11 cellular contexts compared by ENCODE assay signal in genomic region chr3:171860830-171861535, GRCh38. TPM values are rescaled to one million over a fixed set of nuclear protein-coding genes. Genes with fewer than 3 reads are reported as not detected.
DNase-seq lines count a peak whose midpoint lies in the region; ATAC-seq and TF ChIP-seq lines count a peak whose summit lies in the region.
"Had no signal": no experiment of that assay in that cellular context is flagged by ENCODE, and none has a peak within 500 bp of the region (broad histone marks: within the 10 kb centered on the region; RNA-seq: fewer than 3 reads in every experiment).

No MANE protein-coding gene starts in this region.

- H3K36me3 ChIP-seq in right lobe of liver (no peaks in the 10 kb centered on the region), tibial artery (no peaks in the 10 kb centered on the region)

- WGBS in right lobe of liver (ENCODE audit: insufficient coverage, low coverage, low lambda C conversion rate, missing lambda C conversion rate) = 44% methylated on average over 4 of the region's 6 CpGs

- H3K27me3 Mint-ChIP-seq in chondrocyte (ENCODE audit: low read depth) = no peaks in the 10 kb centered on the region
- H3K27me3 Mint-ChIP-seq: activated T-helper 17 cell treated with anti-CD3 and anti-CD28 coated beads, Interleukin-2, amount 50 U/mL, for 72 hours; dendritic cell treated with granulocyte-macrophage colony-stimulating factor and Interleukin-4, amounts not matched to agents 40 ng/mL and 50 ng/mL, for 4 days had no signal

- no peaks in the 10 kb centered on the region for H3K9me3 Mint-ChIP-seq in chondrocyte (ENCODE audit: low read depth)
- H3K9me3 Mint-ChIP-seq: activated T-helper 17 cell treated with anti-CD3 and anti-CD28 coated beads, Interleukin-2, amount 50 U/mL, for 72 hours; dendritic cell treated with granulocyte-macrophage colony-stimulating factor and Interleukin-4, amounts not matched to agents 40 ng/mL and 50 ng/mL, for 4 days had no signal

- H3K4me3 Mint-ChIP-seq in chondrocyte (ENCODE audit: unreplicated experiment) = no peak overlapping the region
- H3K4me3 Mint-ChIP-seq: activated T-helper 17 cell treated with anti-CD3 and anti-CD28 coated beads, Interleukin-2, amount 50 U/mL, for 72 hours; dendritic cell treated with granulocyte-macrophage colony-stimulating factor and Interleukin-4, amounts not matched to agents 40 ng/mL and 50 ng/mL, for 4 days had no signal

- H3K27me3 ChIP-seq in right lobe of liver (no peaks in the 10 kb centered on the region), tibial artery (no peaks in the 10 kb centered on the region)

- peak; percentile 36 to 71 (median 50) for ATAC-seq in right lobe of liver
- no peak for ATAC-seq in HG03025 (IDR thresholded peaks at IDR 0.05; ENCODE audit: low FRiP score, unreplicated experiment)
- ATAC-seq: activated T-helper 17 cell treated with anti-CD3 and anti-CD28 coated beads, Interleukin-2, amount 50 U/mL, for 72 hours; Panc1 had no signal

- H3K27ac ChIP-seq in right lobe of liver (no peak overlapping the region), tibial artery (peak overlapping the region; percentile 28 to 59)

- TF ChIP-seq POLR2A in right lobe of liver (IDR thresholded peaks at IDR 0.05) = no peak

- no peaks in the 10 kb centered on the region for H3K4me1 ChIP-seq in right lobe of liver
- H3K4me1 ChIP-seq in tibial artery = peaks cover 0 to 12% (median 6%) of the 10 kb centered on the region in 4 donors

- H3K4me1 Mint-ChIP-seq in chondrocyte (ENCODE audit: low read depth) = peaks cover 27% of the 10 kb centered on the region
- H3K4me1 Mint-ChIP-seq: activated T-helper 17 cell treated with anti-CD3 and anti-CD28 coated beads, Interleukin-2, amount 50 U/mL, for 72 hours had no signal

- TF ChIP-seq CTCF in HFF-Myc (IDR thresholded peaks at IDR 0.05; ENCODE audit: low read depth, low read length, missing control alignments) (no peak), chondrocyte (IDR thresholded peaks at IDR 0.05) (no peak), right lobe of liver (IDR thresholded peaks at IDR 0.05) (no peak), tibial artery (IDR thresholded peaks at IDR 0.05) (no peak)

- peak overlapping the region; percentile 75 for H3K27ac Mint-ChIP-seq in chondrocyte (ENCODE audit: unreplicated experiment)
- H3K27ac Mint-ChIP-seq: activated T-helper 17 cell treated with anti-CD3 and anti-CD28 coated beads, Interleukin-2, amount 50 U/mL, for 72 hours; dendritic cell treated with granulocyte-macrophage colony-stimulating factor and Interleukin-4, amounts not matched to agents 40 ng/mL and 50 ng/mL, for 4 days had no signal

- intact Hi-C loops in right lobe of liver (cut with DNase I) (no loop called here), tibial artery (cut with DNase I; ENCODE audit: low total_unique reads) (no loop called here)

- no peak overlapping the region for H3K4me3 ChIP-seq in HFF-Myc (replicated peaks; ENCODE audit: low read depth, low read length)
- H3K4me3 ChIP-seq in right lobe of liver = no peak overlapping the region
- H3K4me3 ChIP-seq in tibial artery = no peak overlapping the region

- DNase-seq in HFF-Myc (ENCODE audit: extremely low read depth, low read depth) = peak; percentile 74
- no peak for DNase-seq in chondrocyte (ENCODE audit: low spot score)
- no peak for DNase-seq in right lobe of liver
- no peak for DNase-seq in tibial artery
- no peak for DNase-seq in NCI-H1417 (lab: John Stamatoyannopoulos, UW)
- DNase-seq in nucleus accumbens (lab: John Stamatoyannopoulos, UW) = no peak
- DNase-seq: DMS53 had no signal

- H3K36me3 Mint-ChIP-seq in chondrocyte (ENCODE audit: low read depth) = no peaks in the 10 kb centered on the region

- H3K9me3 ChIP-seq in right lobe of liver (no peaks in the 10 kb centered on the region), tibial artery (no peaks in the 10 kb centered on the region)

RNA-seq across cellular contexts. Expression of gene TMEM212, which starts 17.8 kb away (rescaled TPM):
- total RNA-seq in chondrocyte (not detected in 3 replicates), right lobe of liver (not detected)
- total RNA-seq: activated T-helper 17 cell treated with anti-CD3 and anti-CD28 coated beads, Interleukin-2, amount 50 U/mL, for 72 hours had no signal

RNA-seq across cellular contexts. Expression of gene PLD1, which starts 50.7 kb away (rescaled TPM):
- total RNA-seq in chondrocyte = 14.7 to 17.0 TPM (median 16.4 TPM) in 3 replicates
- 10 to 100 TPM; 13.3 to 29.9 (median 18.5) TPM for total RNA-seq in right lobe of liver

Comparison
In these comparisons a context has a peak if more than half of its experiments do, and no peak if none do; other contexts are left out.
1. H3K27ac ChIP-seq: peak in tibial artery (2 of 2); none in right lobe of liver (0 of 3).